ENCODE assay signal across 10 cellular contexts in the genomic region with DNA sequence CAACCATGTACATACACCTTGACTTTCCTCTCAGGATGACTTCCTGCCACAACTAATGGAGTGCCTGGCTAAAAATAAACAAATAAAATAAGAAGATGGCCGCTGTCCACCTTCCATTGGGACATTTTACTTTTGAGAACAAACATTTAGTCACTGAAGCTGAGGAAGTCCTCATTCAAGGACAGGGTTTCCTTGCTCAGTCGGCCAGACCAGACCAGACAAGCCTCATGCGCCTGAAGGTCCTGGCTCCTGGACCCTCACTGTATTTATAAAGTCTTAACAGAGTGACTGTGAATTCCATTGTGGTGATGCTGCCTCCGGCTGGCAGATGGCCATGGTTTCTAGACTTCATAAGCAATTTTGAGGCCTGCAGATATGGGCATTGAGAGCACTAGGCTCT.
DNase-seq lines count a peak whose midpoint lies in the region; ATAC-seq, FAIRE-seq and TF ChIP-seq lines count a peak whose summit lies in the region.
"Had no signal": no experiment of that assay in that cellular context is flagged by ENCODE, and none has a peak within 500 bp of the region (broad histone marks: within the 10 kb centered on the region; RNA-seq: fewer than 3 reads in every experiment).

No MANE protein-coding gene starts in this region.

- H3K9me3 ChIP-seq in AG04450 (ENCODE audit: control insufficient read depth, insufficient read depth, low read length): no peaks in the 10 kb centered on the region; the same call in 1 of the 2 replicates

- H3K27me3 Mint-ChIP-seq in nephron (ENCODE audit: low read depth): no peaks in the 10 kb centered on the region

- peak; percentile 67 for ATAC-seq in esophagus mucosa

- no peaks in the 10 kb centered on the region for H3K27me3 ChIP-seq in AG04450 (ENCODE audit: control insufficient read depth, insufficient read depth, low read length)

- TF ChIP-seq POLR2A in GM12892 (IDR thresholded peaks at IDR 0.05; ENCODE audit: low read depth, low read length): no peak

- CTCF ChIA-PET in AG04450 (lab: Charles Lee): interaction anchor here (3.4 kb wide), 1 partner anchor 114 kb away, joined by 11 read pairs; a partner anchor contains a TSS

- TF ChIP-seq CTCF in AG04450 (IDR thresholded peaks at IDR 0.05; ENCODE audit: low read depth, low read length) (no peak), nephron (IDR thresholded peaks at IDR 0.05; ENCODE audit: unreplicated experiment in 3 of 3) (no peak), GM10266 (IDR thresholded peaks at IDR 0.05; ENCODE audit: control insufficient read depth, insufficient read depth, low read depth, missing control alignments) (no peak)

- H3K4me3 ChIP-seq in AG04450 (ENCODE audit: low read depth, low read length): no peak overlapping the region

- no peaks in the 10 kb centered on the region for H3K9me3 Mint-ChIP-seq in nephron

- H3K27ac ChIP-seq in AG04450 (ENCODE audit: low read depth, low read length): peak overlapping the region; percentile 92

- peaks cover 13% of the 10 kb centered on the region for H3K36me3 Mint-ChIP-seq in nephron (ENCODE audit: low read depth)

- peak; percentile 88 for DNase-seq in AG04450 (ENCODE audit: low read depth, low spot score)
- DNase-seq in NCI-H226: peak; percentile 89
- no peak for DNase-seq in GM12892 (ENCODE audit: insufficient read length)
- no peak for DNase-seq in occipital lobe (lab: John Stamatoyannopoulos, UW)
- DNase-seq in cerebellar cortex (ENCODE audit: low spot score): no peak
- no peak for DNase-seq in GM10266 (ENCODE audit: extremely low spot score)
- DNase-seq: NCI-H1105 treated with DMSO at 0.1 percent for 48 hours had no signal

- peak overlapping the region; percentile 82 to 98 (median 97) for H3K27ac Mint-ChIP-seq in nephron

- POLR2A ChIA-PET in AG04450 (lab: Yijun Ruan, JAX): interaction anchor here (1.1 to 1.3 kb wide), 2 partner anchors 10 to 73 kb away, joined by 3 read pairs; no protein-coding TSS in a partner anchor

- H3K4me3 Mint-ChIP-seq in nephron: no peak overlapping the region

- H3K4me1 Mint-ChIP-seq in nephron: peaks cover 16% of the 10 kb centered on the region

- no peak for FAIRE-seq in GM12892 (lab: Jason Lieb, UNC)
- FAIRE-seq: colon had no signal

Comparison
In these comparisons a context has a peak if more than half of its experiments do, and no peak if none do; other contexts are left out.
1. DNase-seq: peak in AG04450 (single experiment) and NCI-H226 (single experiment); none in GM12892 (single experiment), occipital lobe (single experiment), cerebellar cortex (single experiment) and GM10266 (single experiment).